ENCODE assay signal across 8 cellular contexts in the genomic region with DNA sequence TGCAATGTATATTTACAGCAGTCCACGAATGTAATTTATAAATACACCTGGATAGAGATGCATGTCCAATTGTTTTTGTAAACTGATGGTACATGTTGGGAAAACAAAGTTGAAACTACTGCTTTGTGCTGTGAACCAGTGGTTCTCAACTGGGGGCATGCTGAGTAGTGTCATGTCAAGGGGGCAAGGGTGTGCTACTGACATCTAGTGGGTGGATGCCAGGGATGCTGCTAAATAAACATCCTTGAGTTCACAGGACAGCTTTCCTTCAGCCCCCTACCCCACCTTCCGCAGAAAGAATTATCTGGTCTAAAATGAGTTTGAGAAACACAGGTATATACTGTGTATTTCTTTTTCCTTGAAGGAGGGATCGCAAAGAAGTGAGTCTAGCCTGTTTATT.
A peak's percentile ranks its signal among the peaks of the same experiment; 100 is the strongest.
DNase-seq lines count a peak whose midpoint lies in the region; ATAC-seq, FAIRE-seq and TF ChIP-seq lines count a peak whose summit lies in the region.

No MANE protein-coding gene starts in this region.

- no peak overlapping the region for H3K56ac ChIP-seq in H1 (replicated peaks; ENCODE audit: insufficient read length, low read depth, low read length)

- in situ Hi-C loops in HAP-1 (cut with MboI; ENCODE audit: low sequenced_read_pairs) = no loop called here

- 48% methylated on average over 3 of the region's 3 CpGs; no CpG with 5 or more reads in 1 of the 2 experiments for WGBS in H1 (ENCODE audit: extremely low coverage in 1 of 2, insufficient coverage in 1 of 2, insufficient read length in 1 of 2, insufficient replicate concordance in 2 of 2, low coverage in 1 of 2, low lambda C conversion rate in 2 of 2, missing lambda C conversion rate in 1 of 2), 2 experiments

- H3K4me2 ChIP-seq in H1 (ENCODE audit: insufficient read depth in 1 of 2, low read depth in 2 of 2, low read length in 2 of 2) = no peak overlapping the region
- H3K4me2 ChIP-seq in neural cell (ENCODE audit: low read length) = no peak overlapping the region

- H3K4me1 ChIP-seq in HAP-1 (no peaks in the 10 kb centered on the region), H1 (replicated peaks in 1 of 4; ENCODE audit: control insufficient read depth in 3 of 4, insufficient read depth in 4 of 4, low read length in 3 of 4) (no peaks in the 10 kb centered on the region)

- DNase-seq in EH (ENCODE audit: low read depth) = peak; percentile 47
- peak; percentile 42 to 68 for DNase-seq in HAP-1 (ENCODE audit: low spot score in 2 of 2)
- DNase-seq in NCI-H446 treated with DMSO at 0.1 percent for 48 hours (lab: John Stamatoyannopoulos, UW) = peak; percentile 6
- peak in 1 of 2 experiments; percentile 29 for DNase-seq in H1 (ENCODE audit: low read depth in 1 of 2, low spot score in 2 of 2)
- no peak for DNase-seq in T-helper 17 cell
- no peak for DNase-seq in retina
- no peak for DNase-seq in activated T-cell treated with anti-CD3 and anti-CD28 coated beads for 4 hours

- ATAC-seq in T-helper 17 cell = no peak

- H3K36me3 ChIP-seq in HAP-1 (replicated peaks) = no peaks in the 10 kb centered on the region
- H3K36me3 ChIP-seq in H1 (ENCODE audit: control insufficient read depth in 2 of 4, insufficient read depth in 4 of 4, low read length in 3 of 4) = no peaks in the 10 kb centered on the region
- H3K36me3 ChIP-seq in neural cell (ENCODE audit: insufficient read depth, low read length) = no peaks in the 10 kb centered on the region

- H2BK20ac ChIP-seq in H1 (ENCODE audit: low read length) = no peak overlapping the region

- TF ChIP-seq EP300 in H1 (IDR thresholded peaks at IDR 0.05; ENCODE audit: borderline replicate concordance in 1 of 2, low read depth in 2 of 2, low read length in 2 of 2) = no peak
- TF ChIP-seq EP300 in neural cell (conservative IDR thresholded peaks at IDR 0.05; ENCODE audit: poor library complexity, severe bottlenecking) = no peak

- H4K91ac ChIP-seq in H1 (replicated peaks; ENCODE audit: insufficient read length, low read length) = no peak overlapping the region

- TF ChIP-seq RAD21 in H1 (IDR thresholded peaks at IDR 0.05 in 1 of 2, conservative IDR thresholded peaks at IDR 0.05 in 1 of 2; ENCODE audit: low read depth in 2 of 2, low read length in 2 of 2) = peak; percentile 90 to 92
- TF ChIP-seq RAD21 in neural cell (conservative IDR thresholded peaks at IDR 0.05) = peak; percentile 40

- H3K9me3 ChIP-seq in HAP-1 = no peaks in the 10 kb centered on the region
- no peaks in the 10 kb centered on the region for H3K9me3 ChIP-seq in H1 (ENCODE audit: insufficient read depth in 2 of 2, low read depth in 1 of 2, low read length in 1 of 2)
- H3K9me3 ChIP-seq in neural cell (ENCODE audit: low read length) = no peaks in the 10 kb centered on the region
- H3K9me3 ChIP-seq in T-helper 17 cell (ENCODE audit: control insufficient read depth, low read length, poor library complexity, severe bottlenecking) = no peaks in the 10 kb centered on the region

- H3K4me3 ChIP-seq in HAP-1 = no peak overlapping the region
- no peak overlapping the region for H3K4me3 ChIP-seq in H1 (ENCODE audit: extremely low read depth in 1 of 4, insufficient read depth in 2 of 4, low read depth in 3 of 4, low read length in 4 of 4)
- no peak overlapping the region for H3K4me3 ChIP-seq in neural cell (ENCODE audit: low read length)

- no peak overlapping the region for H3K4me3 Mint-ChIP-seq in T-helper 17 cell

- no peak overlapping the region for H4K8ac ChIP-seq in H1 (ENCODE audit: extremely low read depth, insufficient read depth, low read length)

- no peak overlapping the region for H3K27ac ChIP-seq in H1 (ENCODE audit: low read depth, low read length)
- H3K27ac ChIP-seq in neural cell (ENCODE audit: low read length) = no peak overlapping the region

- no peak for TF ChIP-seq POLR2A in H1 (IDR thresholded peaks at IDR 0.05; ENCODE audit: control extremely low read depth in 1 of 2, low read depth in 2 of 2, low read length in 2 of 2)

- H3K79me1 ChIP-seq in H1 (ENCODE audit: low read depth, low read length) = no peaks in the 10 kb centered on the region

- no peak overlapping the region for H3K4ac ChIP-seq in H1 (replicated peaks; ENCODE audit: insufficient read length, low read depth, low read length)

- H2AK5ac ChIP-seq in H1 (ENCODE audit: low read depth, low read length) = no peak overlapping the region

- H2BK12ac ChIP-seq in H1 (ENCODE audit: low read depth, low read length) = no peak overlapping the region

- H4K20me1 ChIP-seq in H1 (replicated peaks in 1 of 2; ENCODE audit: control insufficient read depth in 1 of 2, insufficient read depth in 2 of 2, low read length in 2 of 2) = no peaks in the 10 kb centered on the region
- no peaks in the 10 kb centered on the region for H4K20me1 ChIP-seq in neural cell (ENCODE audit: insufficient read depth)

- CTCF ChIA-PET in H1 (lab: Charles Lee; ENCODE audit: partially characterized antibody) = interaction anchor here (0.6 to 4.6 kb wide), 21 partner anchors 10 to 290 kb away, joined by 3 to 36 read pairs (median 4); no protein-coding TSS in a partner anchor

- H3K79me2 ChIP-seq in H1 (ENCODE audit: control insufficient read depth in 1 of 2, insufficient read depth in 2 of 2, low read length in 2 of 2) (peaks cover 0 to 66% of the 10 kb centered on the region in 2 experiments; a peak in 2 of 4 replicates), neural cell (replicated peaks; ENCODE audit: insufficient read depth, low read length) (peaks cover 7% of the 10 kb centered on the region)

- H3K36me3 Mint-ChIP-seq in T-helper 17 cell (ENCODE audit: low read depth) = no peaks in the 10 kb centered on the region

- no peaks in the 10 kb centered on the region for H3F3A ChIP-seq in neural cell (ENCODE audit: insufficient read depth, low read length, poor library complexity, severe bottlenecking)

- H3K9me2 ChIP-seq in neural cell (ENCODE audit: insufficient read depth, low read length) = no peaks in the 10 kb centered on the region

- TF ChIP-seq CTCF in H1 (IDR thresholded peaks at IDR 0.05; ENCODE audit: control extremely low read depth in 1 of 3, insufficient read depth in 1 of 3, low read depth in 1 of 3, low read length in 3 of 3) (peak; percentile 81 to 96 (median 85)), neural cell (IDR thresholded peaks at IDR 0.05; ENCODE audit: poor library complexity, severe bottlenecking) (peak; percentile 42)

- no peak overlapping the region for H2BK5ac ChIP-seq in H1 (ENCODE audit: low read depth, low read length)

- no peak overlapping the region for H3K14ac ChIP-seq in H1 (ENCODE audit: insufficient read length)

- POLR2A ChIA-PET in H1 (lab: Charles Lee; ENCODE audit: partially characterized antibody) = interaction anchor here (0.8 kb wide), 1 partner anchor 96 kb away, joined by 4 read pairs; a partner anchor contains a TSS

- H3K27me3 ChIP-seq in HAP-1 (ENCODE audit: low read depth) (no peaks in the 10 kb centered on the region), H1 (replicated peaks in 1 of 4; ENCODE audit: control insufficient read depth in 3 of 4, extremely low read depth in 1 of 4, insufficient read depth in 3 of 4, low read length in 3 of 4) (no peaks in the 10 kb centered on the region), neural cell (ENCODE audit: insufficient read depth, low read depth, low read length) (no peaks in the 10 kb centered on the region)

- no peak overlapping the region for H4K5ac ChIP-seq in H1 (ENCODE audit: insufficient read length, low read depth, low read length)

- no peaks in the 10 kb centered on the region for H3K23me2 ChIP-seq in H1 (ENCODE audit: low read depth, low read length)

- peak; percentile 97 for FAIRE-seq in H1 (lab: Jason Lieb, UNC)

- H3K23ac ChIP-seq in H1 (ENCODE audit: insufficient read length) = no peak overlapping the region

- no peak overlapping the region for H2BK15ac ChIP-seq in H1 (ENCODE audit: low read length)

- H2AFZ ChIP-seq in H1 (ENCODE audit: low read length) (no peak overlapping the region), neural cell (ENCODE audit: low read depth, low read length) (no peak overlapping the region)

- no peaks in the 10 kb centered on the region for H3K4me1 Mint-ChIP-seq in T-helper 17 cell

- no peaks in the 10 kb centered on the region for H3K27me3 Mint-ChIP-seq in T-helper 17 cell

- H3K27ac Mint-ChIP-seq in T-helper 17 cell = no peak overlapping the region

- H3K9ac ChIP-seq in H1 (replicated peaks in 1 of 4; ENCODE audit: extremely low read depth in 1 of 4, low read depth in 3 of 4, low read length in 3 of 4) (no peak overlapping the region), neural cell (ENCODE audit: low read length) (no peak overlapping the region)

- no peak overlapping the region for H2BK120ac ChIP-seq in H1 (replicated peaks; ENCODE audit: low read depth, low read length)

- H3K18ac ChIP-seq in H1 (ENCODE audit: extremely low read depth, low read length) = no peak overlapping the region

TF ChIP-seq in H1, 55 proteins besides CTCF, POLR2A, EP300 and RAD21 (continues in another document):
- TF ChIP-seq KDM5A (IDR thresholded peaks at IDR 0.05; ENCODE audit: low read length) (no peak), BACH1 (IDR thresholded peaks at IDR 0.05; ENCODE audit: low read length) (no peak), NRF1 (IDR thresholded peaks at IDR 0.05; ENCODE audit: low read depth, low read length) (no peak), NANOG (IDR thresholded peaks at IDR 0.05; ENCODE audit: insufficient read depth, low read depth, low read length, poor library complexity, severe bottlenecking) (no peak), TEAD4 (IDR thresholded peaks at IDR 0.05; ENCODE audit: low read depth, low read length) (peak; percentile 66), RFX5 (IDR thresholded peaks at IDR 0.05; ENCODE audit: borderline replicate concordance, low read depth, low read length) (no peak), HDAC2 (IDR thresholded peaks at IDR 0.05; ENCODE audit: borderline replicate concordance in 1 of 2, low read depth in 2 of 2, low read length in 2 of 2) (no peak), YY1 (IDR thresholded peaks at IDR 0.05; ENCODE audit: low read depth, low read length) (no peak), POU5F1 (IDR thresholded peaks at IDR 0.05; ENCODE audit: low read depth, low read length) (no peak)

TF ChIP-seq in neural cell, 6 proteins besides CTCF, POLR2A, EP300 and RAD21 (continues in another document):
- TF ChIP-seq EZH2 (IDR thresholded peaks at IDR 0.05; ENCODE audit: borderline replicate concordance, insufficient read depth, low read length, poor library complexity, severe bottlenecking) (no peak), POLR2AphosphoS5 (IDR thresholded peaks at IDR 0.05) (no peak), MXI1 (conservative IDR thresholded peaks at IDR 0.05; ENCODE audit: poor library complexity, severe bottlenecking) (no peak), TAF1 (IDR thresholded peaks at IDR 0.05; ENCODE audit: low read depth) (no peak), SMC3 (conservative IDR thresholded peaks at IDR 0.05; ENCODE audit: poor library complexity) (no peak)

Comparison
In these comparisons a context has a peak if more than half of its experiments do, and no peak if none do; other contexts are left out.
1. DNase-seq: peak in EH (single experiment), HAP-1 (2 of 2) and NCI-H446 treated with DMSO at 0.1 percent for 48 hours (single experiment); none in T-helper 17 cell (0 of 3), retina (single experiment) and activated T-cell treated with anti-CD3 and anti-CD28 coated beads for 4 hours (single experiment).